21 cellular contexts compared by ENCODE assay signal in genomic region chr3:155441506-155441905, GRCh38.
"Had no signal": no experiment of that assay in that cellular context is flagged by ENCODE, and none has a peak within 500 bp of the region (broad histone marks: within the 10 kb centered on the region; RNA-seq: fewer than 3 reads in every experiment).

No MANE protein-coding gene starts in this region.

- DNase-seq: dermis blood vessel endothelial cell; effector memory CD4-positive, alpha-beta T cell; erythroblast; esophagus squamous epithelium; foreskin melanocyte; glutamatergic neuron; heart right ventricle; left lung; mesendoderm; natural killer cell; pancreas; spleen; stimulated activated naive B cell treated with anti-CD40 and anti-IgM and Interleukin-4, amounts not matched to agents 10 μg/mL and 1 μg/mL and 100 μg/mL, for 72 hours; transverse colon; upper lobe of right lung; uterus had no signal

- H3K4me3 ChIP-seq: coronary artery, esophagus squamous epithelium, heart right ventricle, left lung, pancreas, right atrium auricular region, skin epidermis, spleen, thoracic aorta, transverse colon, upper lobe of right lung, uterus had no signal

- ATAC-seq: left lung; natural killer cell; pancreas; sciatic nerve; stimulated activated naive B cell treated with anti-CD40 and anti-IgM and Interleukin-4, amounts not matched to agents 10 μg/mL and 1 μg/mL and 100 μg/mL, for 72 hours; upper lobe of right lung had no signal
